10 cellular contexts compared by ENCODE assay signal in genomic region chr1:22252248-22252647, GRCh38.
"Had no signal": no experiment of that assay in that cellular context is flagged by ENCODE, and none has a peak within 500 bp of the region (broad histone marks: within the 10 kb centered on the region; RNA-seq: fewer than 3 reads in every experiment).

No MANE protein-coding gene starts in this region.

- DNase-seq: activated CD4-positive, alpha-beta T cell treated with anti-CD3 and anti-CD28 coated beads, Interleukin-2, amount 50 U/mL, for 1 hour; activated naive CD4-positive, alpha-beta T cell treated with anti-CD3 and anti-CD28 coated beads for 36 hours; erythroblast; islet precursor cell; midbrain; right lobe of liver had no signal

- H3K9me3 ChIP-seq: ascending aorta, right lobe of liver, thoracic aorta had no signal

- H3K4me3 Mint-ChIP-seq: activated naive CD4-positive, alpha-beta T cell treated with anti-CD3 and anti-CD28 coated beads for 36 hours; neural crest cell had no signal

- ATAC-seq: left lobe of liver, right lobe of liver had no signal

- H3K27ac Mint-ChIP-seq: activated naive CD4-positive, alpha-beta T cell treated with anti-CD3 and anti-CD28 coated beads for 36 hours had no signal

- H3K4me3 ChIP-seq: ascending aorta, right lobe of liver, thoracic aorta had no signal

- H3K27me3 ChIP-seq: ascending aorta had no signal

- H3K27ac ChIP-seq: ascending aorta, right lobe of liver, thoracic aorta had no signal

- H3K4me1 ChIP-seq: ascending aorta had no signal

- H3K36me3 ChIP-seq: ascending aorta, right lobe of liver, thoracic aorta had no signal

- H3K9me3 Mint-ChIP-seq: activated naive CD4-positive, alpha-beta T cell treated with anti-CD3 and anti-CD28 coated beads for 36 hours; neural crest cell had no signal
